ENCODE assay signal across 9 cellular contexts in the genomic region with DNA sequence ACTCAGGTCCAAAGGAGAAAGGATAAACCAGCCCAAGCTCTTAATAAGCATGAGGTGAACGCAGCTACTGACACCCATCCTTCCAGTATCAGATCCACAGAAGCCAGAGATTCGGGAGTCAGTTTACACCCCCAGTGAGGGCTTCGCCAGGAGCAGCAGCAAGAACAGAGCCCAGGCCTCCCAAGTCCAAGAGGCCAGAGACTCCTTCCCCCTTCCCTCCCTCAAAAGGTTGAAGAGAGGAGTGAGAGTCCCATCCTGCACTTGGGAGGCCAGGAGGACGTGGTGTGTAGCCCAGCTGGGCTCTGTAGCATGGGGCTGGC.
DNase-seq lines count a peak whose midpoint lies in the region; ATAC-seq and TF ChIP-seq lines count a peak whose summit lies in the region.
"Had no signal": no experiment of that assay in that cellular context is flagged by ENCODE, and none has a peak within 500 bp of the region (broad histone marks: within the 10 kb centered on the region; RNA-seq: fewer than 3 reads in every experiment).

No MANE protein-coding gene starts in this region.

- no peak overlapping the region for H2BK120ac ChIP-seq in mesendoderm (ENCODE audit: low read depth, low read length)

- H3K18ac ChIP-seq in mesendoderm (ENCODE audit: low read length), result no peak overlapping the region

- H2AK5ac ChIP-seq in mesendoderm (ENCODE audit: low read length), result no peak overlapping the region

- peaks cover 0 to 61% (median 12%) of the 10 kb centered on the region in 4 donors for H3K4me1 ChIP-seq in Peyer's patch
- H3K4me1 ChIP-seq in mesendoderm (ENCODE audit: control insufficient read depth, low read depth, low read length), result peaks cover 22% of the 10 kb centered on the region
- peaks cover 36 to 82% of the 10 kb centered on the region in 2 donors for H3K4me1 ChIP-seq in thoracic aorta (ENCODE audit: control insufficient read depth in 1 of 2, low read depth in 2 of 2)

- no peak overlapping the region for H3K27ac Mint-ChIP-seq in stimulated activated memory B cell treated with anti-CD40 and anti-IgM and Interleukin-4, amounts not matched to agents 10 μg/mL and 1 μg/mL and 100 μg/mL, for 72 hours

- no peak overlapping the region for H4K5ac ChIP-seq in mesendoderm (ENCODE audit: low read length)

- H3K9me3 ChIP-seq in Peyer's patch, result no peaks in the 10 kb centered on the region
- no peaks in the 10 kb centered on the region for H3K9me3 ChIP-seq in thoracic aorta
- H3K9me3 ChIP-seq: SJSA1 had no signal

- H2BK5ac ChIP-seq in mesendoderm (ENCODE audit: low read length), result no peak overlapping the region

- DNase-seq in Peyer's patch (no peak), choroid plexus epithelial cell (ENCODE audit: low read depth) (peak; percentile 22), mesendoderm (peak; percentile 77), thoracic aorta (ENCODE audit: low spot score) (no peak)
- DNase-seq: activated CD4-positive, alpha-beta T cell treated with anti-CD3 and anti-CD28 coated beads, Interleukin-2, amount 50 U/mL, for 48 hours had no signal

- no peaks in the 10 kb centered on the region for H3K27me3 Mint-ChIP-seq in stimulated activated memory B cell treated with anti-CD40 and anti-IgM and Interleukin-4, amounts not matched to agents 10 μg/mL and 1 μg/mL and 100 μg/mL, for 72 hours

- H3K4me2 ChIP-seq in mesendoderm (ENCODE audit: low read length), result no peak overlapping the region

- TF ChIP-seq CTCF in Peyer's patch (IDR thresholded peaks at IDR 0.05), result peak in 1 of 6 experiments; percentile 38
- TF ChIP-seq CTCF in choroid plexus epithelial cell (conservative IDR thresholded peaks at IDR 0.05; ENCODE audit: low read depth, low read length), result no peak
- TF ChIP-seq CTCF in thoracic aorta (IDR thresholded peaks at IDR 0.05), result no peak

- no peaks in the 10 kb centered on the region for H3K9me3 Mint-ChIP-seq in stimulated activated memory B cell treated with anti-CD40 and anti-IgM and Interleukin-4, amounts not matched to agents 10 μg/mL and 1 μg/mL and 100 μg/mL, for 72 hours

- peaks cover 44% of the 10 kb centered on the region for H3K79me1 ChIP-seq in mesendoderm (ENCODE audit: low read length)

- H3K27me3 ChIP-seq in Peyer's patch, result no peaks in the 10 kb centered on the region
- no peaks in the 10 kb centered on the region for H3K27me3 ChIP-seq in mesendoderm (ENCODE audit: insufficient read depth, low read length, poor library complexity)
- H3K27me3 ChIP-seq in thoracic aorta (replicated peaks; ENCODE audit: insufficient read depth), result no peaks in the 10 kb centered on the region
- H3K27me3 ChIP-seq: SJSA1 had no signal

- no peak overlapping the region for H3K23ac ChIP-seq in mesendoderm (ENCODE audit: low read length)

- peaks cover 7% of the 10 kb centered on the region for H3K4me1 Mint-ChIP-seq in stimulated activated memory B cell treated with anti-CD40 and anti-IgM and Interleukin-4, amounts not matched to agents 10 μg/mL and 1 μg/mL and 100 μg/mL, for 72 hours

- H3K36me3 ChIP-seq in Peyer's patch (peaks cover 0 to 6% (median 0%) of the 10 kb centered on the region in 3 donors), mesendoderm (ENCODE audit: control insufficient read depth, insufficient read depth, low read length) (no peaks in the 10 kb centered on the region), thoracic aorta (no peaks in the 10 kb centered on the region)

- peaks cover 5% of the 10 kb centered on the region for H3K36me3 Mint-ChIP-seq in stimulated activated memory B cell treated with anti-CD40 and anti-IgM and Interleukin-4, amounts not matched to agents 10 μg/mL and 1 μg/mL and 100 μg/mL, for 72 hours

- peak overlapping the region; percentile 1 for H3K9ac ChIP-seq in mesendoderm (ENCODE audit: low read length)

- no peak for TF ChIP-seq POLR2A in Peyer's patch (IDR thresholded peaks at IDR 0.05)

- peak overlapping the region; percentile 71 for H3K56ac ChIP-seq in mesendoderm (ENCODE audit: low read length)

- H3K4ac ChIP-seq in mesendoderm (ENCODE audit: low read depth, low read length), result no peak overlapping the region

- ATAC-seq in thoracic aorta (ENCODE audit: insufficient number of reproducible peaks, low FRiP score, low read depth), result no peak
- ATAC-seq in HG02623 (IDR thresholded peaks at IDR 0.05; ENCODE audit: unreplicated experiment), result no peak
- ATAC-seq in GM21515 (IDR thresholded peaks at IDR 0.05; ENCODE audit: unreplicated experiment), result no peak
- ATAC-seq in stimulated activated memory B cell treated with anti-CD40 and anti-IgM and Interleukin-4, amounts not matched to agents 10 μg/mL and 1 μg/mL and 100 μg/mL, for 72 hours, result no peak

- no CpG with 5 or more reads among the region's 4 CpGs for WGBS in mesendoderm (ENCODE audit: extremely low coverage, insufficient coverage, low lambda C conversion rate)

- H3K27ac ChIP-seq in Peyer's patch (peak overlapping the region; percentile 40 to 86 (median 64)), mesendoderm (ENCODE audit: low read depth, low read length) (no peak overlapping the region), thoracic aorta (peak overlapping the region; percentile 94 to 99)
- H3K27ac ChIP-seq: SJSA1 had no signal

- H3K79me2 ChIP-seq in mesendoderm (ENCODE audit: control insufficient read depth, insufficient read depth, low read length), result peaks cover 47% of the 10 kb centered on the region

- no peak overlapping the region for H2BK15ac ChIP-seq in mesendoderm (replicated peaks; ENCODE audit: low read depth)

- H3K4me3 Mint-ChIP-seq in stimulated activated memory B cell treated with anti-CD40 and anti-IgM and Interleukin-4, amounts not matched to agents 10 μg/mL and 1 μg/mL and 100 μg/mL, for 72 hours, result no peak overlapping the region

- H3K4me3 ChIP-seq in Peyer's patch (no peak overlapping the region), choroid plexus epithelial cell (ENCODE audit: low read depth, low read length) (no peak overlapping the region), mesendoderm (ENCODE audit: low read length) (no peak overlapping the region), thoracic aorta (peak overlapping the region; percentile 48)
- H3K4me3 ChIP-seq: SJSA1 had no signal

- no peak overlapping the region for H4K8ac ChIP-seq in mesendoderm (ENCODE audit: low read depth, low read length)

Comparison
In these comparisons a context has a peak if more than half of its experiments do, and no peak if none do; other contexts are left out.
1. DNase-seq: peak in choroid plexus epithelial cell (single experiment) and mesendoderm (single experiment); none in Peyer's patch (0 of 3) and thoracic aorta (single experiment).